34 cellular contexts compared by ENCODE assay signal in the genomic region with DNA sequence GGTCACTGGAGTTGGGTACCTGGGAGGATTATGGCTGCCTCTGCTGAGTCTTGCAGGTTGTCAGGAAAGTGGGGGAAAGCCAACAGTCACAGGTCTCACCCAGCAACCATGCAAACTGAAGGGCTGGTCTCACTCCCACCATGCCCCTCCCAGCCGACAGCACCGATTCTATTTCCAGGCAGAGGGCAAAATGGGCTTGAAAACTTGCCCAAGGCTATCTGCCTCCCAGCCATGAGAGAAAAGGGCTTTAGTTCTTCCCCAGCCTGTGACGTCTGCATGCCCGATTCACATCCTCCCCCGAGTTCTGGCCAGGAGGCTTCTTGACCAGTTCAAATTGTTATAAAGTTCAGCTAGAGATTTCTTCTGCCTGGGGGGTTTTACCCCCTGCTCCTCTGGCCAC. TPM values are rescaled to one million over a fixed set of nuclear protein-coding genes. Genes with fewer than 3 reads are reported as not detected.
"Had no signal": no experiment of that assay in that cellular context is flagged by ENCODE, and none has a peak within 500 bp of the region (broad histone marks: within the 10 kb centered on the region; RNA-seq: fewer than 3 reads in every experiment).

No MANE protein-coding gene starts in this region.

- H3K9me3 ChIP-seq: colonic mucosa, gastrocnemius medialis had no signal

- FAIRE-seq: endometrium, islet of Langerhans, keratinocyte had no signal

- H3K4me3 ChIP-seq: colonic mucosa, esophagus squamous epithelium, gastrocnemius medialis, heart right ventricle, left lung, lower lobe of right lung, mucosa of descending colon had no signal

- H3K9me3 Mint-ChIP-seq: effector memory CD8-positive, alpha-beta T cell had no signal

- ATAC-seq: effector memory CD8-positive, alpha-beta T cell; esophagus mucosa; gastrocnemius medialis; heart right ventricle; left cardiac atrium; left lung; left ventricle myocardium superior; lower lobe of right lung; mucosa of descending colon had no signal

- H3K4me1 Mint-ChIP-seq: mesothelial cell of epicardium had no signal

- H3K36me3 ChIP-seq: colonic mucosa, gastrocnemius medialis, heart right ventricle, left lung, lower lobe of right lung had no signal

- H3K4me3 Mint-ChIP-seq: dendritic cell treated with granulocyte-macrophage colony-stimulating factor and Interleukin-4, amounts not matched to agents 40 ng/mL and 50 ng/mL, for 4 days; effector memory CD8-positive, alpha-beta T cell; endodermal cell; mesothelial cell of epicardium had no signal

- H3K27ac Mint-ChIP-seq: dendritic cell treated with granulocyte-macrophage colony-stimulating factor and Interleukin-4, amounts not matched to agents 40 ng/mL and 50 ng/mL, for 4 days; endodermal cell; mesothelial cell of epicardium had no signal

- DNase-seq: colonic mucosa; cortex of kidney; effector CD8-positive, alpha-beta T cell; effector memory CD8-positive, alpha-beta T cell; endodermal cell; erythroblast; esophagus squamous epithelium; foreskin fibroblast; foreskin melanocyte; gastrocnemius medialis; glutamatergic neuron; head of caudate nucleus; heart right ventricle; hippocampal formation; left cardiac atrium; left lung; left ventricle myocardium superior; lower lobe of right lung; mesenchymal stem cell; mucosa of descending colon had no signal

- H3K27ac ChIP-seq: colonic mucosa, epithelial cell of prostate, esophagus squamous epithelium, gastrocnemius medialis, heart right ventricle, left lung, lower lobe of right lung had no signal

- H3K4me1 ChIP-seq: colonic mucosa, esophagus squamous epithelium, heart right ventricle, left lung, lower lobe of right lung had no signal

- H3K27me3 Mint-ChIP-seq: dendritic cell treated with granulocyte-macrophage colony-stimulating factor and Interleukin-4, amounts not matched to agents 40 ng/mL and 50 ng/mL, for 4 days; effector memory CD8-positive, alpha-beta T cell had no signal

- H3K27me3 ChIP-seq: colonic mucosa, esophagus squamous epithelium, gastrocnemius medialis, heart right ventricle, left lung had no signal

RNA-seq across cellular contexts. Expression of a gene that starts 9.9 kb away (rescaled TPM):
- polyA plus RNA-seq: heart right ventricle had no signal

RNA-seq across cellular contexts. Expression of a gene that starts 42.4 kb away (rescaled TPM):
- total RNA-seq: colonic mucosa, dermis microvascular lymphatic vessel endothelial cell, endodermal cell, esophagus mucosa, esophagus squamous epithelium, gastrocnemius medialis, glomerular endothelial cell, heart right ventricle, kidney epithelial cell, left cardiac atrium, left lung, left ventricle myocardium superior, lower leg skin, lower lobe of right lung, lung microvascular endothelial cell, mesenteric fat pad, mesothelial cell of epicardium, mucosa of descending colon, myocyte had no signal
- polyA plus RNA-seq: heart right ventricle, keratinocyte had no signal

RNA-seq across cellular contexts. Expression of a gene that starts 52.2 kb away (rescaled TPM):
- total RNA-seq: kidney epithelial cell, left cardiac atrium, left ventricle myocardium superior, lower lobe of right lung, mesenteric fat pad had no signal
- polyA plus RNA-seq: heart right ventricle had no signal
